In the genomic region with DNA sequence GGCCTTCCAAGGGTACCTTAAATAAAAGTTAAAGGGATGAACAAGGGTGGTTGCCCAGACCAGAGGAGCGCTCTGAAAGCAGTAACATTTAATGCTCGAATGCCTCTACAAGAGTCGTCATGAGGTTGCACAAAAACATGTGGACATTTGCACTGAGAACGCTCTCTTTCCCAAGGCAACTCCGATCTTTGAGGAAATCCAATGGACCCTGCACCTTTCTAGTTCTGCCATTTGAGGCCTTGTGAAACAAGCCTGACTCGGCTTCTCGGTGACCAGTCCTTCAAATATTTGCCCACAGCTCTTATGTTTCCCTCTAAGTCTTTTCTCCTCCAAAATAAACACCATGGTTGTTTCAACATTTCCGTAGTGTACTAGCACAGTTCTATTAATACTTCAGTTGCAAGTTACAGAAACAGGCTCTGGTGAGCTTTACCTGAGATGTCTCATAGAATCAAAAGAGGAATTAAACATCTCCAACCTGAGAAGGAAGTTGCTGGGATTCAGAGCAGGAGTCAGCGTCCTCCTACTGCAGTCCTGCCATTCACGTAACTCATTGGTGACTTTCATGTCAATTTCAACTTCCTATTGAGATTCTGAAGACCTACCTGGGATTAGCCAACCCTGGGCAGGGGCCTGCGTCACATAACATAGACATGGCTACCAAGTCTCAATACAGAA, we compare ENCODE assay signal across 10 cellular contexts.
DNase-seq lines count a peak whose midpoint lies in the region; ATAC-seq, FAIRE-seq and TF ChIP-seq lines count a peak whose summit lies in the region.
"Had no signal": no experiment of that assay in that cellular context is flagged by ENCODE, and none has a peak within 500 bp of the region (broad histone marks: within the 10 kb centered on the region; RNA-seq: fewer than 3 reads in every experiment).

No MANE protein-coding gene starts in this region.

- 85 to 94% methylated on average over 6 to 11 of the region's 11 CpGs for WGBS in transverse colon (ENCODE audit: low coverage in 1 of 2), 2 donors

- intact Hi-C loops in ascending aorta (cut with DNase I) (loop anchor here (1.0 to 10.0 kb wide), 6 partner anchors 32 to 347 kb away; a partner anchor contains a TSS), transverse colon (cut with DNase I; ENCODE audit: low total_unique reads) (no loop called here)

- no peak for TF ChIP-seq EP300 in transverse colon (IDR thresholded peaks at IDR 0.05; ENCODE audit: low read depth)

- H3K27ac ChIP-seq in ascending aorta: peak overlapping the region; percentile 87 to 89
- H3K27ac ChIP-seq in transverse colon: peak overlapping the region; percentile 31 to 56 (median 52)

- TF ChIP-seq POLR2A in transverse colon (IDR thresholded peaks at IDR 0.05): no peak

- no peak for FAIRE-seq in D721Med (lab: Jason Lieb, UNC)
- FAIRE-seq: A204.1 had no signal

- H3K27me3 ChIP-seq in ascending aorta (no peaks in the 10 kb centered on the region), transverse colon (no peaks in the 10 kb centered on the region)

- no peak for ATAC-seq in GM19351 (IDR thresholded peaks at IDR 0.05; ENCODE audit: unreplicated experiment)
- ATAC-seq: activated naive CD4-positive, alpha-beta T cell treated with anti-CD3 and anti-CD28 coated beads, Interleukin-2, amount 50 U/mL, for 72 hours had no signal

- in situ Hi-C loops in transverse colon (cut with MboI; ENCODE audit: low pct_ligation_motif_present in 1 of 4, low pct_unique_long_range_greater_than_20kb in 1 of 4, low sequenced_read_pairs in 3 of 4): loop anchor here (10.0 to 25.0 kb wide), 2 partner anchors 417 to 525 kb away; no protein-coding TSS in a partner anchor

- TF ChIP-seq CTCF in ascending aorta (IDR thresholded peaks at IDR 0.05): no peak
- TF ChIP-seq CTCF in transverse colon (IDR thresholded peaks at IDR 0.05): no peak
- no peak for TF ChIP-seq CTCF in D721Med (IDR thresholded peaks at IDR 0.05; ENCODE audit: insufficient read depth, missing control alignments)

- DNase-seq in DMS79 treated with DMSO at 0.1 percent for 48 hours (lab: John Stamatoyannopoulos, UW) (peak; percentile 26), DMS79 (lab: John Stamatoyannopoulos, UW) (no peak), ascending aorta (ENCODE audit: low spot score in 2 of 2) (peak in 1 of 2 donors; percentile 89), iris pigment epithelial cell (ENCODE audit: low read depth) (peak; percentile 98), transverse colon (no peak), D721Med (ENCODE audit: insufficient read length, low spot score) (no peak)
- DNase-seq in activated CD4-positive, alpha-beta T cell treated with anti-CD3 and anti-CD28 coated beads, Interleukin-2, amount 50 U/mL, for 48 hours: no peak

- H3K9me3 ChIP-seq in ascending aorta (no peaks in the 10 kb centered on the region), transverse colon (no peaks in the 10 kb centered on the region)

- no peaks in the 10 kb centered on the region for H3K36me3 ChIP-seq in ascending aorta
- H3K36me3 ChIP-seq in transverse colon: no peaks in the 10 kb centered on the region

- H3K4me1 ChIP-seq in ascending aorta (peaks cover 9 to 37% of the 10 kb centered on the region in 2 donors), transverse colon (peaks cover 0 to 18% (median 4%) of the 10 kb centered on the region in 4 donors)

- H3K4me3 ChIP-seq in ascending aorta: no peak overlapping the region
- no peak overlapping the region for H3K4me3 ChIP-seq in transverse colon

Comparison
In these comparisons a context has a peak if more than half of its experiments do, and no peak if none do; other contexts are left out.
1. DNase-seq: peak in DMS79 treated with DMSO at 0.1 percent for 48 hours (single experiment) and iris pigment epithelial cell (single experiment); none in DMS79 (single experiment), transverse colon (single experiment), activated CD4-positive, alpha-beta T cell treated with anti-CD3 and anti-CD28 coated beads, Interleukin-2, amount 50 U/mL, for 48 hours (0 of 2) and D721Med (single experiment).